In the genomic region with DNA sequence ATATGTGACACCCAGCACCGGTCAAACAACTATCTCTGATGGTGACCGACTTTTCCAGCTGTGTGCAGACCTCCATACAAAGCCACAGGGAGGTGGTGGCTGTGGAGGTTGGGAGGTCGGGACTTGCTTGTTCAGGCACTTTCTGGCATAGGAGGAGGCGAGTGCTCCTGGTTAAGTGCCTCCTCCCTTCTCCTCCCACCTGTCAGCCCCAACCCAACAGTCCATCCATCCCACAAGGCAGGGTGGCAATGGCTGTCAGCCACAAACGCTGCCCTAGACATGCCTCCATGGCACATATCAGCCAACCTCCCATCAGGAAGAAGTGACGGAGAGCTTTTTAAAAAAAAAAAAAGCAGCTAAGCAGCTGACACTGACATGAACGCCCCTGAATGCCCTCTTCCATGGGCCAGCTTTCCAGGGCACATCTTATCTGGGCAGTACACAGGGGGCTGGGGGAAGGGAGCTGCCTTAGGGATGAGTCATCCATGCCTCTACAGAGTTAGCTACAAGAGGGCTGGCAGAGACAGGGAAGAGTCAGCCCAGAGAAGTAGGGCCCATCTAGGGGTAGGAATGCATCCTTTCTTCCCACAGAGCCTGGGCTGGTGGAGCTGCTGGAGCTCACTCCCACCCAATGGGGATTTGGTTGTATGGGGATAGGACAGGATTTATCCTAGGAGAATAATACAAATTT, we compare ENCODE assay signal across 9 cellular contexts. TPM values are rescaled to one million over a fixed set of nuclear protein-coding genes. Genes with fewer than 3 reads are reported as not detected.
A peak's percentile ranks its signal among the peaks of the same experiment; 100 is the strongest.
DNase-seq lines count a peak whose midpoint lies in the region; ATAC-seq, FAIRE-seq and TF ChIP-seq lines count a peak whose summit lies in the region.
"Had no signal": no experiment of that assay in that cellular context is flagged by ENCODE, and none has a peak within 500 bp of the region (broad histone marks: within the 10 kb centered on the region; RNA-seq: fewer than 3 reads in every experiment).

No MANE protein-coding gene starts in this region.

- H3K9ac ChIP-seq in H9 (ENCODE audit: extremely low read depth, insufficient read length, low read length) (no peak overlapping the region), mucosa of rectum (ENCODE audit: low read depth in 1 of 2, low read length in 2 of 2) (no peak overlapping the region)

- H3K56ac ChIP-seq in H9 (ENCODE audit: insufficient read length, low read depth, low read length) = no peak overlapping the region

- no peaks in the 10 kb centered on the region for H4K20me1 ChIP-seq in H9 (ENCODE audit: control insufficient read depth, insufficient read depth, insufficient read length)

- H3K36me3 Mint-ChIP-seq in H9 (ENCODE audit: insufficient read depth in 1 of 3, low read depth in 3 of 3) = peaks cover 16 to 36% (median 35%) of the 10 kb centered on the region in 3 experiments; a peak in 6 of 7 replicates

- H2AK5ac ChIP-seq in H9 (ENCODE audit: insufficient read length, low read length) = no peak overlapping the region

- H2BK12ac ChIP-seq in H9 (ENCODE audit: insufficient read length, low read depth, low read length) = no peak overlapping the region

- H2BK120ac ChIP-seq in H9 (ENCODE audit: low read depth, low read length, poor library complexity, severe bottlenecking) = no peak overlapping the region

- H2BK15ac ChIP-seq in H9 (ENCODE audit: low read depth, low read length) = no peak overlapping the region

- peak; percentile 91 for DNase-seq in H9
- peak; percentile 98 for DNase-seq in RPMI7951 (ENCODE audit: low read depth)
- DNase-seq in NCI-H1694 (lab: John Stamatoyannopoulos, UW) = no peak
- DNase-seq in germinal center (ENCODE audit: low spot score) = no peak
- no peak for DNase-seq in D721Med (ENCODE audit: insufficient read length, low spot score)

- no peak overlapping the region for H3T11ph ChIP-seq in H9 (ENCODE audit: low read length)

- TF ChIP-seq CTCF in H9 (conservative IDR thresholded peaks at IDR 0.05) = peak; percentile 73
- no peak for TF ChIP-seq CTCF in D721Med (IDR thresholded peaks at IDR 0.05; ENCODE audit: insufficient read depth, missing control alignments)

- H3K9me3 ChIP-seq in H9 (ENCODE audit: control insufficient read depth, low read depth, low read length) (no peaks in the 10 kb centered on the region), esophagus (ENCODE audit: control insufficient read depth in 2 of 2, insufficient read depth in 1 of 2, low read depth in 1 of 2, low read length in 1 of 2) (no peaks in the 10 kb centered on the region), mucosa of rectum (ENCODE audit: control insufficient read depth in 2 of 2, low read length in 2 of 2) (no peaks in the 10 kb centered on the region)

- H4K8ac ChIP-seq in H9 (replicated peaks; ENCODE audit: insufficient read length, low read depth, low read length) = no peak overlapping the region

- H3K4me1 ChIP-seq in H9 (ENCODE audit: insufficient read depth, low read length) (peaks cover 8% of the 10 kb centered on the region; the same call in 1 of the 2 replicates), esophagus (ENCODE audit: control insufficient read depth in 2 of 2, insufficient read depth in 2 of 2, low read length in 1 of 2) (peaks cover 29 to 50% of the 10 kb centered on the region in 2 donors), mucosa of rectum (ENCODE audit: control insufficient read depth in 2 of 2, insufficient read depth in 2 of 2, low read length in 2 of 2) (peaks cover 50 to 63% of the 10 kb centered on the region in 2 donors)

- H3K79me1 ChIP-seq in H9 (ENCODE audit: insufficient read depth, low read depth, low read length, poor library complexity, severe bottlenecking) = peaks cover 4% of the 10 kb centered on the region

- no peak overlapping the region for H2BK5ac ChIP-seq in H9 (ENCODE audit: insufficient read length, low read length)

- H3K14ac ChIP-seq in H9 (ENCODE audit: insufficient read depth, low read length) = no peak overlapping the region

- H3K9me3 Mint-ChIP-seq in H9 = no peaks in the 10 kb centered on the region

- no peak overlapping the region for H3K4me3 Mint-ChIP-seq in H9

- peak overlapping the region; percentile 18 to 94 (median 93); a peak in 5 of 7 replicates for H3K27ac Mint-ChIP-seq in H9

- H3K36me3 ChIP-seq in esophagus (ENCODE audit: control insufficient read depth in 2 of 2, insufficient read depth in 2 of 2, low read length in 1 of 2) = peaks cover 3 to 26% of the 10 kb centered on the region in 2 donors
- peaks cover 24 to 39% of the 10 kb centered on the region in 2 donors for H3K36me3 ChIP-seq in mucosa of rectum (ENCODE audit: control insufficient read depth in 2 of 2, insufficient read depth in 2 of 2, low read length in 2 of 2)

- H3K4me2 ChIP-seq in H9 (ENCODE audit: insufficient read depth, insufficient read length, low read length) = no peak overlapping the region

- no peaks in the 10 kb centered on the region for H3K27me3 ChIP-seq in H9 (ENCODE audit: insufficient read depth, low read length)
- H3K27me3 ChIP-seq in esophagus (ENCODE audit: control insufficient read depth in 1 of 2, insufficient read depth in 2 of 2, low read length in 2 of 2) = no peaks in the 10 kb centered on the region
- H3K27me3 ChIP-seq in mucosa of rectum (ENCODE audit: control insufficient read depth in 2 of 2, insufficient read depth in 2 of 2, low read length in 2 of 2) = no peaks in the 10 kb centered on the region

- no CpG with 5 or more reads among the region's 7 CpGs for WGBS in H9 (ENCODE audit: extremely low coverage, insufficient read length, low lambda C conversion rate)
- 51 to 63% methylated on average over 7 of the region's 7 CpGs for WGBS in esophagus, 2 donors

- no peak overlapping the region for H3K18ac ChIP-seq in H9 (ENCODE audit: insufficient read length, low read depth, low read length)

- ATAC-seq in GM18498 (IDR thresholded peaks at IDR 0.05; ENCODE audit: unreplicated experiment) = no peak

- no peak for FAIRE-seq in D721Med (lab: Jason Lieb, UNC)

- no peak overlapping the region for H4K5ac ChIP-seq in H9 (ENCODE audit: insufficient read length, low read depth, low read length)

- H3K79me2 ChIP-seq in H9 (ENCODE audit: insufficient read depth, low read length) = peaks cover 6% of the 10 kb centered on the region; the same call in 1 of the 2 replicates

- H3K23ac ChIP-seq in H9 (ENCODE audit: insufficient read length, low read depth, low read length) = no peak overlapping the region

- H3K27me3 Mint-ChIP-seq in H9 (ENCODE audit: low read depth) = no peaks in the 10 kb centered on the region

- no peaks in the 10 kb centered on the region for H3K23me2 ChIP-seq in H9 (ENCODE audit: insufficient read length, low read depth, low read length, poor library complexity, severe bottlenecking)

- no peak overlapping the region for H3K4me3 ChIP-seq in esophagus (ENCODE audit: low read depth in 1 of 2, low read length in 2 of 2)
- no peak overlapping the region for H3K4me3 ChIP-seq in mucosa of rectum (ENCODE audit: low read length in 2 of 2)

- H3K27ac ChIP-seq in H9 (ENCODE audit: insufficient read length, low read depth, low read length) (no peak overlapping the region), esophagus (ENCODE audit: low read depth in 2 of 2, low read length in 1 of 2) (peak overlapping the region; percentile 85 to 98), mucosa of rectum (ENCODE audit: low read depth in 2 of 2, low read length in 2 of 2) (peak overlapping the region; percentile 40 to 49)

- no peak overlapping the region for H3K4ac ChIP-seq in H9 (ENCODE audit: low read depth, low read length)

- H2BK20ac ChIP-seq in H9 (ENCODE audit: low read depth, low read length, poor library complexity, severe bottlenecking) = no peak overlapping the region

- no peak overlapping the region for H4K91ac ChIP-seq in H9 (ENCODE audit: insufficient read length, low read depth, low read length)

- peaks cover 42 to 43% of the 10 kb centered on the region in 2 experiments for H3K4me1 Mint-ChIP-seq in H9

- H2AFZ ChIP-seq in H9 (ENCODE audit: low read length) = no peak overlapping the region

RNA-seq across cellular contexts. Expression of gene CCDC12, which starts 41.2 kb away (rescaled TPM):
- 49.1 and 54.0 TPM in 2 replicates for total RNA-seq in H9 (2021)
- total RNA-seq in RPMI7951 (2014; rRNA removed; shearing (Covaris generic)) = 32.1 and 48.9 TPM in 2 replicates
- 10 to 100 TPM; 82.5 to 90.1 TPM for polyA plus RNA-seq in esophagus

RNA-seq across cellular contexts. Expression of gene NBEAL2, which starts 44.2 kb away (rescaled TPM):
- 50.4 and 52.1 TPM in 2 replicates for total RNA-seq in H9 (2021)
- 4.1 and 6.1 TPM in 2 replicates for total RNA-seq in RPMI7951 (2014; rRNA removed; shearing (Covaris generic))
- polyA plus RNA-seq in esophagus = 100 to 1,000 TPM; 173 to 211 TPM

RNA-seq across cellular contexts. Expression of gene PTH1R, which starts 57.8 kb away (rescaled TPM):
- total RNA-seq in H9 (2021) = 0.99 and 1.0 TPM in 2 replicates
- not detected in 2 replicates for total RNA-seq in RPMI7951 (2014; rRNA removed; shearing (Covaris generic))
- 1 to 10 TPM; 2.0 to 3.3 TPM for polyA plus RNA-seq in esophagus
- total RNA-seq: T-helper 2 cell treated with Interferon-gamma antibody and Interleukin-4, amounts not matched to agents 100 ng/mL and 5 ng/mL, for 36 hours had no signal

Comparison
In these comparisons a context has a peak if more than half of its experiments do, and no peak if none do; other contexts are left out.
1. DNase-seq: peak in H9 (single experiment) and RPMI7951 (single experiment); none in NCI-H1694 (single experiment), germinal center (single experiment) and D721Med (single experiment).